Comparison of ENCODE assay signal across 15 cellular contexts in genomic region chrX:153576239-153576870, GRCh38. TPM values are rescaled to one million over a fixed set of nuclear protein-coding genes. Genes with fewer than 3 reads are reported as not detected.
DNase-seq lines count a peak whose midpoint lies in the region; ATAC-seq and TF ChIP-seq lines count a peak whose summit lies in the region.
"Had no signal": no experiment of that assay in that cellular context is flagged by ENCODE, and none has a peak within 500 bp of the region (broad histone marks: within the 10 kb centered on the region; RNA-seq: fewer than 3 reads in every experiment).

No MANE protein-coding gene starts in this region.

- TF ChIP-seq CTCF in liver (IDR thresholded peaks at IDR 0.05; ENCODE audit: low read depth, low read length, missing input control) (no peak), GM23338 (conservative IDR thresholded peaks at IDR 0.05; ENCODE audit: low read depth in 2 of 2) (no peak), prostate gland (IDR thresholded peaks at IDR 0.05) (no peak)

- no peak overlapping the region for H3K4me3 ChIP-seq in BLaER1
- no peak overlapping the region for H3K4me3 ChIP-seq in liver (ENCODE audit: low read depth in 1 of 3, low read length in 3 of 3)
- no peak overlapping the region for H3K4me3 ChIP-seq in GM23338
- H3K4me3 ChIP-seq in prostate gland = no peak overlapping the region
- H3K4me3 ChIP-seq: GM12878 had no signal

- H3K36me3 Mint-ChIP-seq in GM23338 (ENCODE audit: low read depth) = no peaks in the 10 kb centered on the region
- H3K36me3 Mint-ChIP-seq: IgD-negative memory B cell had no signal

- H3K4me1 ChIP-seq in BLaER1 = peaks cover 58% of the 10 kb centered on the region
- H3K4me1 ChIP-seq in liver (ENCODE audit: control insufficient read depth in 4 of 4, insufficient read depth in 4 of 4, low read length in 3 of 4) = peaks cover 0 to 1% (median 0%) of the 10 kb centered on the region in 4 donors
- no peaks in the 10 kb centered on the region for H3K4me1 ChIP-seq in GM23338 (ENCODE audit: insufficient read depth)
- H3K4me1 ChIP-seq in prostate gland (replicated peaks) = no peaks in the 10 kb centered on the region

- no peak for ATAC-seq in GM23338
- ATAC-seq: GM12878, HCT116 had no signal

- no peak overlapping the region for H3K27ac Mint-ChIP-seq in GM23338
- H3K27ac Mint-ChIP-seq: CD4-positive, alpha-beta T cell; IgD-negative memory B cell had no signal

- H3K36me3 ChIP-seq in BLaER1 (no peaks in the 10 kb centered on the region), liver (ENCODE audit: control insufficient read depth in 4 of 4, insufficient read depth in 3 of 4, low read depth in 1 of 4, low read length in 3 of 4) (no peaks in the 10 kb centered on the region), GM23338 (ENCODE audit: insufficient read depth) (no peaks in the 10 kb centered on the region), prostate gland (no peaks in the 10 kb centered on the region)

- TF ChIP-seq RAD21 in liver (IDR thresholded peaks at IDR 0.05) = no peak

- H3K79me2 ChIP-seq in GM23338 (replicated peaks; ENCODE audit: insufficient read depth) = no peaks in the 10 kb centered on the region

- H3K9me3 Mint-ChIP-seq in GM23338 = no peaks in the 10 kb centered on the region
- H3K9me3 Mint-ChIP-seq: CD4-positive, alpha-beta T cell had no signal

- no peak overlapping the region for H2AFZ ChIP-seq in GM23338

- WGBS in liver = 67% methylated on average over 10 of the region's 10 CpGs
- 80% methylated on average over 7 of the region's 10 CpGs for WGBS in prostate gland

- H3K4me1 Mint-ChIP-seq in GM23338 = peaks cover 21% of the 10 kb centered on the region

- H3K4me3 Mint-ChIP-seq in GM23338 = no peak overlapping the region
- H3K4me3 Mint-ChIP-seq: CD4-positive, alpha-beta T cell had no signal

- H3K27me3 ChIP-seq in BLaER1 (peaks cover 85% of the 10 kb centered on the region), liver (ENCODE audit: control insufficient read depth in 4 of 4, insufficient read depth in 4 of 4, low read length in 3 of 4) (peaks cover 0 to 2% (median 0%) of the 10 kb centered on the region in 4 donors), GM23338 (ENCODE audit: insufficient read depth) (no peaks in the 10 kb centered on the region), prostate gland (replicated peaks; ENCODE audit: insufficient read depth) (no peaks in the 10 kb centered on the region)

- H3K9ac ChIP-seq in BLaER1 (no peak overlapping the region), liver (ENCODE audit: low read depth in 1 of 2, low read length in 2 of 2) (no peak overlapping the region)

- peak overlapping the region; percentile 26 for H3K27ac ChIP-seq in BLaER1
- peak overlapping the region; percentile 10 for H3K27ac ChIP-seq in angular gyrus (ENCODE audit: low read depth, low read length)
- H3K27ac ChIP-seq in liver (ENCODE audit: low read depth in 1 of 2, low read length in 2 of 2) = no peak overlapping the region
- H3K27ac ChIP-seq in GM23338 (ENCODE audit: low read depth) = no peak overlapping the region
- H3K27ac ChIP-seq in prostate gland = no peak overlapping the region
- H3K27ac ChIP-seq: HL-60 had no signal

- no peak for TF ChIP-seq POLR2A in prostate gland (IDR thresholded peaks at IDR 0.05)

- H3K4me2 ChIP-seq in BLaER1 (peak overlapping the region; percentile 74), GM23338 (no peak overlapping the region)

- H3K9me2 ChIP-seq in GM23338 (ENCODE audit: insufficient read depth) = no peaks in the 10 kb centered on the region

- H3K27me3 Mint-ChIP-seq in GM23338 (ENCODE audit: insufficient read depth, low read depth, poor library complexity) = peaks cover 6% of the 10 kb centered on the region
- H3K27me3 Mint-ChIP-seq: CD4-positive, alpha-beta T cell had no signal

- no peaks in the 10 kb centered on the region for H3F3A ChIP-seq in GM23338 (replicated peaks; ENCODE audit: low read depth)

- H3K9me3 ChIP-seq in BLaER1 = no peaks in the 10 kb centered on the region
- no peaks in the 10 kb centered on the region for H3K9me3 ChIP-seq in liver (ENCODE audit: control insufficient read depth in 4 of 4, low read length in 3 of 4)
- H3K9me3 ChIP-seq in prostate gland = no peaks in the 10 kb centered on the region

- DNase-seq in ELF-1 (ENCODE audit: low read depth, low spot score) (peak; percentile 71), head of caudate nucleus (no peak), GM23338 (ENCODE audit: low spot score) (no peak), prostate gland (ENCODE audit: low spot score) (no peak), posterior cingulate gyrus (no peak)
- DNase-seq: C1 segment of cervical spinal cord; CD4-positive, alpha-beta T cell; KG1 had no signal

- intact Hi-C loops in head of caudate nucleus (cut with DNase I) (no loop called here), prostate gland (cut with DNase I) (no loop called here), posterior cingulate gyrus (cut with DNase I) (no loop called here)

- H4K20me1 ChIP-seq in BLaER1 (no peaks in the 10 kb centered on the region; the same call in 1 of the 2 replicates), GM23338 (replicated peaks; ENCODE audit: insufficient read depth) (no peaks in the 10 kb centered on the region)

TF ChIP-seq in liver, 16 proteins besides CTCF, POLR2A, EP300 and RAD21:
- TF ChIP-seq, protein P1, sequence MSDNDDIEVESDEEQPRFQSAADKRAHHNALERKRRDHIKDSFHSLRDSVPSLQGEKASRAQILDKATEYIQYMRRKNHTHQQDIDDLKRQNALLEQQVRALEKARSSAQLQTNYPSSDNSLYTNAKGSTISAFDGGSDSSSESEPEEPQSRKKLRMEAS (IDR thresholded peaks at IDR 0.05) = no peak
- TF ChIP-seq NR2F2 (IDR thresholded peaks at IDR 0.05) = no peak
- no peak for TF ChIP-seq ATF3 (IDR thresholded peaks at IDR 0.05)
- peak; percentile 3 to 20 for TF ChIP-seq RXRA (IDR thresholded peaks at IDR 0.05)
- no peak for TF ChIP-seq GABPA (IDR thresholded peaks at IDR 0.05 in 1 of 2, conservative IDR thresholded peaks at IDR 0.05 in 1 of 2)
- no peak for TF ChIP-seq FOXA2 (IDR thresholded peaks at IDR 0.05)

TF ChIP-seq in GM23338, 12 proteins besides CTCF, POLR2A, EP300 and RAD21:
- TF ChIP-seq EZH2 (IDR thresholded peaks at IDR 0.05; ENCODE audit: low read depth, unreplicated experiment) (no peak), ZNF331 (CRISPR knock-in tag; IDR thresholded peaks at IDR 0.05; ENCODE audit: low read depth) (no peak), STAT1 (IDR thresholded peaks at IDR 0.05; ENCODE audit: unreplicated experiment) (no peak), ETS1 (IDR thresholded peaks at IDR 0.05) (no peak), JUNB (IDR thresholded peaks at IDR 0.05; ENCODE audit: unreplicated experiment) (no peak), EZH2phosphoT487 (IDR thresholded peaks at IDR 0.05; ENCODE audit: unreplicated experiment) (no peak), NANOG (IDR thresholded peaks at IDR 0.05; ENCODE audit: borderline replicate concordance) (no peak), POLR2AphosphoS5 (IDR thresholded peaks at IDR 0.05; ENCODE audit: low read depth) (no peak)
- TF ChIP-seq, protein P2, sequence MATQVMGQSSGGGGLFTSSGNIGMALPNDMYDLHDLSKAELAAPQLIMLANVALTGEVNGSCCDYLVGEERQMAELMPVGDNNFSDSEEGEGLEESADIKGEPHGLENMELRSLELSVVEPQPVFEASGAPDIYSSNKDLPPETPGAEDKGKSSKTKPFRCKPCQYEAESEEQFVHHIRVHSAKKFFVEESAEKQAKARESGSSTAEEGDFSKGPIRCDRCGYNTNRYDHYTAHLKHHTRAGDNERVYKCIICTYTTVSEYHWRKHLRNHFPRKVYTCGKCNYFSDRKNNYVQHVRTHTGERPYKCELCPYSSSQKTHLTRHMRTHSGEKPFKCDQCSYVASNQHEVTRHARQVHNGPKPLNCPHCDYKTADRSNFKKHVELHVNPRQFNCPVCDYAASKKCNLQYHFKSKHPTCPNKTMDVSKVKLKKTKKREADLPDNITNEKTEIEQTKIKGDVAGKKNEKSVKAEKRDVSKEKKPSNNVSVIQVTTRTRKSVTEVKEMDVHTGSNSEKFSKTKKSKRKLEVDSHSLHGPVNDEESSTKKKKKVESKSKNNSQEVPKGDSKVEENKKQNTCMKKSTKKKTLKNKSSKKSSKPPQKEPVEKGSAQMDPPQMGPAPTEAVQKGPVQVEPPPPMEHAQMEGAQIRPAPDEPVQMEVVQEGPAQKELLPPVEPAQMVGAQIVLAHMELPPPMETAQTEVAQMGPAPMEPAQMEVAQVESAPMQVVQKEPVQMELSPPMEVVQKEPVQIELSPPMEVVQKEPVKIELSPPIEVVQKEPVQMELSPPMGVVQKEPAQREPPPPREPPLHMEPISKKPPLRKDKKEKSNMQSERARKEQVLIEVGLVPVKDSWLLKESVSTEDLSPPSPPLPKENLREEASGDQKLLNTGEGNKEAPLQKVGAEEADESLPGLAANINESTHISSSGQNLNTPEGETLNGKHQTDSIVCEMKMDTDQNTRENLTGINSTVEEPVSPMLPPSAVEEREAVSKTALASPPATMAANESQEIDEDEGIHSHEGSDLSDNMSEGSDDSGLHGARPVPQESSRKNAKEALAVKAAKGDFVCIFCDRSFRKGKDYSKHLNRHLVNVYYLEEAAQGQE (IDR thresholded peaks at IDR 0.05; ENCODE audit: unreplicated experiment) = no peak

RNA-seq across cellular contexts. Expression of gene CCNQ, which starts 22.6 kb away (rescaled TPM):
- total RNA-seq in liver (1 to 10 TPM; 8.9 to 9.7 TPM), prostate gland (10 to 100 TPM; 33.8 to 55.9 TPM)
- polyA plus RNA-seq in liver (10 to 100 TPM in 1 of 2 donors, 1 to 10 TPM in 1; 9.9 to 14.7 TPM), GM23338 (2016; fragmentation: Nextera tagmentation; extraction: Ambion mirVana) (19.4 and 23.9 TPM in 2 replicates)
- 18.3 and 30.2 TPM in 2 replicates for total RNA-seq in GM23338 (2014; rRNA removed; shearing (Covaris generic))

RNA-seq across cellular contexts. Expression of gene ATP2B3, which starts 58.9 kb away (rescaled TPM):
- total RNA-seq in liver (not detected), prostate gland (under 1 TPM in 1 of 2 donors, not detected in 1; 0.85 TPM)
- polyA plus RNA-seq in liver (not detected), GM23338 (2016; fragmentation: Nextera tagmentation; extraction: Ambion mirVana) (0.09 TPM in 1 of 2 replicates, not detected in the other)
- total RNA-seq in GM23338 (2014; rRNA removed; shearing (Covaris generic)) = 0.17 and 0.54 TPM in 2 replicates
- total RNA-seq: CD4-positive, alpha-beta T cell; GM12878 had no signal
- polyA plus RNA-seq: IgD-negative memory B cell had no signal

Comparison
In these comparisons a context has a peak if more than half of its experiments do, and no peak if none do; other contexts are left out.
1. H3K27ac ChIP-seq: peak in BLaER1 (single experiment) and angular gyrus (single experiment); none in liver (0 of 2), GM23338 (single experiment) and prostate gland (0 of 2).